22 cellular contexts compared by ENCODE assay signal in the genomic region with DNA sequence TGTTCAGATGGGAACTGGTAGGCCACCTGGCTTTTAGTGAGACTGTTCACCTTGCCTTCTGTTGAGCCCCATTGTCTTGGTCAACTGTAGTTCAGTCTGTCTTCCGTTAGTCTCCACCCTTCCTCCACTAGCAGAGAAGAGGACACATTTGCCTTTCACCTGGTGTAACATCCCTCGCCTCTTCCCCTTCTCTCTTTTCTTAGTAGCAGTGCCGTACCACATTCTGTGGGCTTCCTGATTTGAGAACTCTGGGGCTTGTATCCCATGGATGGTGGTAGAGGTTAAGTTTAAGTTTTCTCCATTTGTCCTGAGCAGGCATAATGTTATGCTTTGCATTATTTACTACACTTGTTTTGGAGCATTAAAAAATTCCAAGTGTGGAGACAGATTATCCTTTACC. TPM values are rescaled to one million over a fixed set of nuclear protein-coding genes. Genes with fewer than 3 reads are reported as not detected.
DNase-seq lines count a peak whose midpoint lies in the region; FAIRE-seq and TF ChIP-seq lines count a peak whose summit lies in the region.
"Had no signal": no experiment of that assay in that cellular context is flagged by ENCODE, and none has a peak within 500 bp of the region (broad histone marks: within the 10 kb centered on the region; RNA-seq: fewer than 3 reads in every experiment).

No MANE protein-coding gene starts in this region.

- peaks cover 40% of the 10 kb centered on the region for H3K4me1 Mint-ChIP-seq in T-helper 1 cell treated with Interleukin-12 subunit alpha and Interleukin-12 subunit beta and Interleukin-4 antibody, amounts not matched to agents 30 μg/mL and 1 μg/mL, for 36 hours (ENCODE audit: low read depth)
- peaks cover 25% of the 10 kb centered on the region for H3K4me1 Mint-ChIP-seq in glutamatergic neuron (ENCODE audit: low read depth, unreplicated experiment)
- peaks cover 24% of the 10 kb centered on the region for H3K4me1 Mint-ChIP-seq in progenitor cell of endocrine pancreas (ENCODE audit: low read depth)

- no peak for FAIRE-seq in frontal cortex (lab: Jason Lieb, UNC)

- peaks cover 14% of the 10 kb centered on the region for H3K36me3 Mint-ChIP-seq in T-helper 1 cell treated with Interleukin-12 subunit alpha and Interleukin-12 subunit beta and Interleukin-4 antibody, amounts not matched to agents 30 μg/mL and 1 μg/mL, for 36 hours (ENCODE audit: low read depth)
- H3K36me3 Mint-ChIP-seq in glutamatergic neuron (ENCODE audit: unreplicated experiment) (peaks cover 12% of the 10 kb centered on the region), progenitor cell of endocrine pancreas (ENCODE audit: insufficient read depth) (peaks cover 20% of the 10 kb centered on the region)

- TF ChIP-seq CTCF in VCaP (conservative IDR thresholded peaks at IDR 0.05) (no peak), glutamatergic neuron (IDR thresholded peaks at IDR 0.05; ENCODE audit: partially characterized antibody, unreplicated experiment) (no peak), progenitor cell of endocrine pancreas (IDR thresholded peaks at IDR 0.05; ENCODE audit: unreplicated experiment) (no peak)

- H3K9me3 Mint-ChIP-seq in T-helper 1 cell treated with Interleukin-12 subunit alpha and Interleukin-12 subunit beta and Interleukin-4 antibody, amounts not matched to agents 30 μg/mL and 1 μg/mL, for 36 hours, result no peaks in the 10 kb centered on the region
- H3K9me3 Mint-ChIP-seq in glutamatergic neuron (ENCODE audit: unreplicated experiment), result peaks cover 14% of the 10 kb centered on the region
- H3K9me3 Mint-ChIP-seq in progenitor cell of endocrine pancreas (ENCODE audit: low read depth), result peaks cover 10% of the 10 kb centered on the region

- peak overlapping the region; percentile 61 for H3K27ac ChIP-seq in VCaP
- H3K27ac ChIP-seq: left ventricle myocardium inferior, skin epidermis, suprapubic skin had no signal

- H3K27me3 Mint-ChIP-seq in T-helper 1 cell treated with Interleukin-12 subunit alpha and Interleukin-12 subunit beta and Interleukin-4 antibody, amounts not matched to agents 30 μg/mL and 1 μg/mL, for 36 hours (ENCODE audit: low read depth), result no peaks in the 10 kb centered on the region
- H3K27me3 Mint-ChIP-seq in glutamatergic neuron (ENCODE audit: unreplicated experiment), result peaks cover 9% of the 10 kb centered on the region
- no peaks in the 10 kb centered on the region for H3K27me3 Mint-ChIP-seq in progenitor cell of endocrine pancreas
- H3K27me3 Mint-ChIP-seq: activated CD8-positive, alpha-beta memory T cell treated with anti-CD3 and anti-CD28 coated beads, Interleukin-2, amount 10 ng/mL, durations not matched to agents 7 days and 5 days had no signal

- H3K27ac Mint-ChIP-seq in T-helper 1 cell treated with Interleukin-12 subunit alpha and Interleukin-12 subunit beta and Interleukin-4 antibody, amounts not matched to agents 30 μg/mL and 1 μg/mL, for 36 hours, result peak overlapping the region; percentile 16
- peak overlapping the region; percentile 82 for H3K27ac Mint-ChIP-seq in glutamatergic neuron (ENCODE audit: unreplicated experiment)
- no peak overlapping the region for H3K27ac Mint-ChIP-seq in progenitor cell of endocrine pancreas
- H3K27ac Mint-ChIP-seq: activated CD8-positive, alpha-beta memory T cell treated with anti-CD3 and anti-CD28 coated beads, Interleukin-2, amount 10 ng/mL, durations not matched to agents 7 days and 5 days had no signal

- DNase-seq in T-helper 1 cell (no peak), glutamatergic neuron (no peak), progenitor cell of endocrine pancreas (ENCODE audit: low spot score, unreplicated experiment) (no peak), GOT3 (lab: John Stamatoyannopoulos, UW) (no peak), frontal cortex (ENCODE audit: low spot score in 2 of 2) (no peak), NCI-H2196 treated with DMSO at 0.1 percent for 48 hours (lab: John Stamatoyannopoulos, UW; ENCODE audit: unreplicated experiment) (no peak)
- DNase-seq: activated CD8-positive, alpha-beta memory T cell treated with anti-CD3 and anti-CD28 coated beads, Interleukin-2, amount 10 ng/mL, durations not matched to agents 7 days and 5 days; activated naive CD4-positive, alpha-beta T cell treated with Interleukin-2 at 50 U/mL for 16 hours; amygdala; C1 segment of cervical spinal cord; DMS79 treated with DMSO at 0.1 percent for 48 hours; GDM1; left ventricle myocardium inferior; NCI-H2107; NCI-H748 treated with DMSO at 0.1 percent for 48 hours; occipital lobe; SHP77; stimulated activated naive CD4-positive, alpha-beta T cell treated with Interleukin-2 at 50 U/mL for 16 hours had no signal

- no peak overlapping the region for H3K4me3 Mint-ChIP-seq in T-helper 1 cell treated with Interleukin-12 subunit alpha and Interleukin-12 subunit beta and Interleukin-4 antibody, amounts not matched to agents 30 μg/mL and 1 μg/mL, for 36 hours
- H3K4me3 Mint-ChIP-seq in glutamatergic neuron (ENCODE audit: unreplicated experiment), result peak overlapping the region; percentile 46
- H3K4me3 Mint-ChIP-seq in progenitor cell of endocrine pancreas (ENCODE audit: low read depth), result peak overlapping the region; percentile 6
- H3K4me3 Mint-ChIP-seq: activated CD8-positive, alpha-beta memory T cell treated with anti-CD3 and anti-CD28 coated beads, Interleukin-2, amount 10 ng/mL, durations not matched to agents 7 days and 5 days had no signal

RNA-seq across cellular contexts. Expression of a gene that starts 49.3 kb away (rescaled TPM):
- total RNA-seq in glutamatergic neuron (ENCODE audit: unreplicated experiment) (298 TPM), progenitor cell of endocrine pancreas (130 and 141 TPM in 2 replicates), frontal cortex (29.8 TPM)
